10 cellular contexts compared by ENCODE assay signal in the genomic region with DNA sequence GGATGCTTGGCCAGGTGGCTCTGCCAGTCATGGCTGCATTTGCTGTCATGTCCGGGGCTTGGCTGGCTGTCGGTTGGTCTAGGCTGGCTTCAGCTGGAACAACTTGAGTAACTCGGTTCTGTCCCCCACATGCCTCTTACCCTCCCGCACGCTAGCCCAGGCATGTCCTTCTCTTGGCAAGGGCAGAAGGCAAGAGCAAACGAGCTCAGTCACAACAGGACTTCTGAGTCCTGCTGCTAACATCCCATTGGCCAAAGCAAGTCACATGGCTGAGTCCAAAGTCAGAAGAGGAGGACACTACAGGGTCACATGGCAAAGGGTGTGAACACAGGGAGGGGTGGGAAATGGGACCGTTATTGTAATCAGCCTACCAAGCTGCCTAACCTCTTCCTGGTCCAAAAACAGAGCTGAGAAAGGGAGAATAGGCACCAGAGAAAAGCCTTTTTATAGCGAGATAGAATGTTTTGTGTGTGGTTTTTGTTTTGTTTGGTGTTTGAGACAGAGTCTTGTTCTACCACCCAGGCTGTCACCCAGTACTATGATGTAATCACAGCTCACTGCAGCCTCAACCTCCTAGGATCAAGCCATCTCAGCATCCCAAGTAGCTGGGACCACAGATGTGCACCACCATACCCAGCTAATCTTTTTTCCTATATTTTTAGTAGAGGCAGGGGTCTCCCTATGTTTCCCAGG.
DNase-seq lines count a peak whose midpoint lies in the region; ATAC-seq and TF ChIP-seq lines count a peak whose summit lies in the region.
"Had no signal": no experiment of that assay in that cellular context is flagged by ENCODE, and none has a peak within 500 bp of the region (broad histone marks: within the 10 kb centered on the region; RNA-seq: fewer than 3 reads in every experiment).

No MANE protein-coding gene starts in this region.

- POLR2A ChIA-PET in activated CD8-positive, alpha-beta T cell treated with anti-CD3 and anti-CD28 coated beads, Interleukin-2, amount 10 ng/mL, durations not matched to agents 7 days and 5 days (lab: Charles Lee), result no interaction called here

- H3K9ac ChIP-seq in skeletal muscle tissue (ENCODE audit: low read depth in 1 of 3, low read length in 3 of 3), result no peak overlapping the region

- peak overlapping the region in 1 of 3 donors; percentile 18 for H3K4me3 ChIP-seq in skeletal muscle tissue (ENCODE audit: low read length in 3 of 3)
- H3K4me3 ChIP-seq: Peyer's patch had no signal

- H3K4me1 ChIP-seq in foreskin keratinocyte (peaks cover 28% of the 10 kb centered on the region), skeletal muscle tissue (ENCODE audit: control insufficient read depth in 3 of 3, insufficient read depth in 3 of 3, low read length in 3 of 3) (peaks cover 35 to 50% (median 46%) of the 10 kb centered on the region in 3 donors)
- H3K4me1 ChIP-seq: Peyer's patch had no signal

- H3K9me3 Mint-ChIP-seq in activated CD8-positive, alpha-beta T cell treated with anti-CD3 and anti-CD28 coated beads, Interleukin-2, amount 10 ng/mL, durations not matched to agents 7 days and 5 days (ENCODE audit: insufficient read depth), result no peaks in the 10 kb centered on the region

- TF ChIP-seq CTCF in foreskin keratinocyte (conservative IDR thresholded peaks at IDR 0.05) (no peak), GM10266 (IDR thresholded peaks at IDR 0.05; ENCODE audit: control insufficient read depth, insufficient read depth, low read depth, missing control alignments) (no peak)

- H3K27me3 ChIP-seq in foreskin keratinocyte (no peaks in the 10 kb centered on the region), skeletal muscle tissue (ENCODE audit: control insufficient read depth in 3 of 3, insufficient read depth in 3 of 3, low read length in 3 of 3) (no peaks in the 10 kb centered on the region)
- H3K27me3 ChIP-seq: neutrophil, Peyer's patch had no signal

- no peak overlapping the region for H3K4me3 Mint-ChIP-seq in activated CD8-positive, alpha-beta T cell treated with anti-CD3 and anti-CD28 coated beads, Interleukin-2, amount 10 ng/mL, durations not matched to agents 7 days and 5 days

- H3K27ac ChIP-seq in foreskin keratinocyte, result peak overlapping the region; percentile 93
- peak overlapping the region; percentile 36 for H3K27ac ChIP-seq in skeletal muscle tissue (ENCODE audit: low read depth, low read length)
- H3K27ac ChIP-seq: neutrophil, Peyer's patch had no signal

- H3K27ac Mint-ChIP-seq in activated CD8-positive, alpha-beta T cell treated with anti-CD3 and anti-CD28 coated beads, Interleukin-2, amount 10 ng/mL, durations not matched to agents 7 days and 5 days, result no peak overlapping the region

- H3K36me3 Mint-ChIP-seq in activated CD8-positive, alpha-beta T cell treated with anti-CD3 and anti-CD28 coated beads, Interleukin-2, amount 10 ng/mL, durations not matched to agents 7 days and 5 days (ENCODE audit: low read depth), result no peaks in the 10 kb centered on the region

- ATAC-seq in foreskin keratinocyte, result peak; percentile 70
- ATAC-seq in activated CD8-positive, alpha-beta T cell treated with anti-CD3 and anti-CD28 coated beads, Interleukin-2, amount 10 ng/mL, durations not matched to agents 7 days and 5 days, result no peak
- ATAC-seq in GM19397 (IDR thresholded peaks at IDR 0.05; ENCODE audit: unreplicated experiment), result no peak

- no peaks in the 10 kb centered on the region for H3K36me3 ChIP-seq in skeletal muscle tissue (ENCODE audit: control insufficient read depth in 3 of 3, insufficient read depth in 3 of 3, low read length in 3 of 3)
- H3K36me3 ChIP-seq: neutrophil, Peyer's patch had no signal

- peaks cover 0 to 3% (median 0%) of the 10 kb centered on the region in 3 donors for H3K9me3 ChIP-seq in skeletal muscle tissue (ENCODE audit: control insufficient read depth in 3 of 3, low read length in 3 of 3)
- H3K9me3 ChIP-seq: neutrophil, Peyer's patch had no signal

- CTCF ChIA-PET in activated CD8-positive, alpha-beta T cell treated with anti-CD3 and anti-CD28 coated beads, Interleukin-2, amount 10 ng/mL, durations not matched to agents 7 days and 5 days (lab: Charles Lee), result no interaction called here

- no peaks in the 10 kb centered on the region for H3K4me1 Mint-ChIP-seq in activated CD8-positive, alpha-beta T cell treated with anti-CD3 and anti-CD28 coated beads, Interleukin-2, amount 10 ng/mL, durations not matched to agents 7 days and 5 days (ENCODE audit: low read depth)

- peaks cover 2% of the 10 kb centered on the region for H3K27me3 Mint-ChIP-seq in activated CD8-positive, alpha-beta T cell treated with anti-CD3 and anti-CD28 coated beads, Interleukin-2, amount 10 ng/mL, durations not matched to agents 7 days and 5 days (ENCODE audit: low read depth)

- peak; percentile 50 for DNase-seq in H4 (ENCODE audit: low spot score)
- DNase-seq in NCI-H526 treated with DMSO at 0.1 percent for 48 hours (lab: John Stamatoyannopoulos, UW), result peak; percentile 7
- peak; percentile 99 to 100 for DNase-seq in foreskin keratinocyte
- DNase-seq in GM10266 (ENCODE audit: extremely low spot score), result no peak
- DNase-seq in islet precursor cell, result no peak
- no peak for DNase-seq in activated CD8-positive, alpha-beta T cell treated with anti-CD3 and anti-CD28 coated beads, Interleukin-2, amount 10 ng/mL, durations not matched to agents 7 days and 5 days
- DNase-seq: Peyer's patch had no signal

Comparison
In these comparisons a context has a peak if more than half of its experiments do, and no peak if none do; other contexts are left out.
1. DNase-seq: peak in H4 (single experiment), NCI-H526 treated with DMSO at 0.1 percent for 48 hours (single experiment) and foreskin keratinocyte (2 of 2); none in GM10266 (single experiment), islet precursor cell (single experiment) and activated CD8-positive, alpha-beta T cell treated with anti-CD3 and anti-CD28 coated beads, Interleukin-2, amount 10 ng/mL, durations not matched to agents 7 days and 5 days (single experiment).